ENCODE assay signal across 8 cellular contexts in the genomic region with DNA sequence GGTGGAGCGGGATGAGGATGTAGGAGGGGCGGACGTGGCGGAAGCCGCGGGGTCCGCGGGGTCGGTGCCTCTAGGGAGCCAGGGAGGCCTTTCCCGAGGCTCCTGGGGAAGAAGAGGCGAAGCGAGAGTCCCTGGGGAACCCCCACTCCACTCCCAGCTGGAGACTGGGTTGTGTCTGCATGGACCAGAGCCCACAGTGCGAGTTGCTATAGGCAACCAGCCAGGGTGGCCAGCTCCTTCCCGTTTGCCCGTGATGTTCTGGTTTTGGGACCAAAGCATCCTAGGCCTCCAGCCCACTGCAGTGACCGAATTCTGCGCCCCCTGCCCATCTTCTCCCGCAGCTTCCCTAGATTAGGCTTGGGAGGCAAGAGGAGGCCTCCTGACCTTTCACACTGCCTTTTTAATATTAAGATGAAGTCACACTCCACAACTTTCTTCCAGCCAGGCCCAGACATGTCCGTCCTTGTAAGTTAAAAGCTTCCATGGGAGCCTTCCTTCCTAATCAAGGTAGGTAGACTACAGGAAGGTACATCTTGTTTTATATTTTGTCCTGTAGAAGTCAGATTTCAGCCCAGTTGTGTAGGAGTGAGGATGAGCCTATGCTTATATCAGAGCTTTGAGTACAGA. TPM values are rescaled to one million over a fixed set of nuclear protein-coding genes. Genes with fewer than 3 reads are reported as not detected.
DNase-seq lines count a peak whose midpoint lies in the region; ATAC-seq and TF ChIP-seq lines count a peak whose summit lies in the region.

No MANE protein-coding gene starts in this region.

- H3K4me3 Mint-ChIP-seq in MCF 10A (ENCODE audit: unreplicated experiment): peak overlapping the region; percentile 90

- DNase-seq in activated gamma-delta T cell treated with Interleukin-2 at 50 U/mL for 16 hours: peak; percentile 43
- no peak for DNase-seq in activated gamma-delta T cell (lab: John Stamatoyannopoulos, UW)
- peak; percentile 68 for DNase-seq in NCI-H2227 (lab: John Stamatoyannopoulos, UW; ENCODE audit: unreplicated experiment)
- DNase-seq in MCF 10A (ENCODE audit: unreplicated experiment): peak; percentile 20
- DNase-seq in kidney epithelial cell (ENCODE audit: low read depth): no peak
- DNase-seq in stimulated activated naive CD8-positive, alpha-beta T cell treated with anti-CD3 and anti-CD28 coated beads, Interleukin-15, Interleukin-2, amounts not matched to agents 100 U/mL and 50 U/mL, for 24 hours: no peak
- no peak for DNase-seq in foreskin melanocyte

- no peaks in the 10 kb centered on the region for H3K27me3 Mint-ChIP-seq in MCF 10A (ENCODE audit: insufficient read depth, unreplicated experiment)

- no peaks in the 10 kb centered on the region for H3K36me3 ChIP-seq in kidney epithelial cell (ENCODE audit: control insufficient read depth, insufficient read depth, low read length)

- ATAC-seq in HG02759 (IDR thresholded peaks at IDR 0.05; ENCODE audit: unreplicated experiment): peak; percentile 26
- peak; percentile 45 for ATAC-seq in stimulated activated naive CD8-positive, alpha-beta T cell treated with anti-CD3 and anti-CD28 coated beads, Interleukin-15, Interleukin-2, amounts not matched to agents 100 U/mL and 50 U/mL, for 24 hours

- H3K27me3 ChIP-seq in kidney epithelial cell (ENCODE audit: control insufficient read depth, insufficient read depth, low read length): no peaks in the 10 kb centered on the region

- H3K4me3 ChIP-seq in kidney epithelial cell (ENCODE audit: low read depth, low read length): peak overlapping the region; percentile 88

- TF ChIP-seq CTCF in MCF 10A (IDR thresholded peaks at IDR 0.05; ENCODE audit: unreplicated experiment) (no peak), kidney epithelial cell (IDR thresholded peaks at IDR 0.05; ENCODE audit: insufficient read depth, low read length, poor library complexity, severe bottlenecking) (no peak)

- intact Hi-C loops in MCF 10A (cut with micrococcal nuclease): loop anchor here (5.0 kb wide), 1 partner anchor 41 kb away; no protein-coding TSS in a partner anchor

- H3K4me1 Mint-ChIP-seq in MCF 10A (ENCODE audit: insufficient read depth, unreplicated experiment): peaks cover 5% of the 10 kb centered on the region

- POLR2A ChIA-PET in MCF 10A (lab: Yijun Ruan, JAX): interaction anchor here (0.6 to 3.5 kb wide), 32 partner anchors 9 to 1609 kb away, joined by 3 to 75 read pairs (median 4); a partner anchor contains a TSS

- BruUV-seq in MCF 10A (replicated peaks; lab: Mats Ljungman, UMichigan): TSS peak; percentile 67

- H3K9me3 Mint-ChIP-seq in MCF 10A (ENCODE audit: unreplicated experiment): no peaks in the 10 kb centered on the region

- peaks cover 36% of the 10 kb centered on the region for H3K36me3 Mint-ChIP-seq in MCF 10A (ENCODE audit: insufficient read depth, unreplicated experiment)

- CTCF ChIA-PET in MCF 10A (lab: Yijun Ruan, JAX): interaction anchor here (0.6 to 1.9 kb wide), 8 partner anchors 15 to 222 kb away, joined by 3 to 7 read pairs (median 4); a partner anchor contains a TSS

- H3K27ac Mint-ChIP-seq in MCF 10A (ENCODE audit: low read depth, unreplicated experiment): peak overlapping the region; percentile 74

RNA-seq across cellular contexts. Expression of a gene that starts 0.5 kb away (rescaled TPM):
- total RNA-seq in MCF 10A (2022) (127 and 147 TPM in 2 replicates), kidney epithelial cell (94.0 and 99.7 TPM in 2 replicates)

RNA-seq across cellular contexts. Expression of a gene that starts 42.6 kb away (rescaled TPM):
- 1.4 and 1.6 TPM in 2 replicates for total RNA-seq in MCF 10A (2022)
- 0.38 and 1.3 TPM in 2 replicates for total RNA-seq in kidney epithelial cell

RNA-seq across cellular contexts. Expression of a gene that starts 43.0 kb away (rescaled TPM):
- total RNA-seq in MCF 10A (2022) (5.0 and 5.9 TPM in 2 replicates), kidney epithelial cell (2.9 and 4.5 TPM in 2 replicates)

Comparison
In these comparisons a context has a peak if more than half of its experiments do, and no peak if none do; other contexts are left out.
1. DNase-seq: peak in activated gamma-delta T cell treated with Interleukin-2 at 50 U/mL for 16 hours (single experiment), NCI-H2227 (single experiment) and MCF 10A (single experiment); none in activated gamma-delta T cell (single experiment), kidney epithelial cell (single experiment), stimulated activated naive CD8-positive, alpha-beta T cell treated with anti-CD3 and anti-CD28 coated beads, Interleukin-15, Interleukin-2, amounts not matched to agents 100 U/mL and 50 U/mL, for 24 hours (single experiment) and foreskin melanocyte (single experiment).